15 cellular contexts compared by ENCODE assay signal in genomic region chr20:46361386-46361785, GRCh38. TPM values are rescaled to one million over a fixed set of nuclear protein-coding genes. Genes with fewer than 3 reads are reported as not detected.
A peak's percentile ranks its signal among the peaks of the same experiment; 100 is the strongest.
DNase-seq lines count a peak whose midpoint lies in the region; ATAC-seq, FAIRE-seq and TF ChIP-seq lines count a peak whose summit lies in the region.
"Had no signal": no experiment of that assay in that cellular context is flagged by ENCODE, and none has a peak within 500 bp of the region (broad histone marks: within the 10 kb centered on the region; RNA-seq: fewer than 3 reads in every experiment).

No MANE protein-coding gene starts in this region.

- ATAC-seq in WTC11, result no peak
- no peak for ATAC-seq in HG03045 (IDR thresholded peaks at IDR 0.05; ENCODE audit: unreplicated experiment)
- ATAC-seq: K562 had no signal

- intact Hi-C loops in CD14-positive monocyte (cut with micrococcal nuclease), result loop anchor here in 1 of 2 donors (5.0 kb wide), 1 partner anchor 154 kb away; no protein-coding TSS in a partner anchor

- in situ Hi-C loops in HAP-1 (cut with MboI; ENCODE audit: low sequenced_read_pairs), result no loop called here

- H2AFZ ChIP-seq in neural progenitor cell (replicated peaks), result no peak overlapping the region
- H2AFZ ChIP-seq: PC-9 had no signal

- H3K9me3 Mint-ChIP-seq in CD14-positive monocyte, result peaks cover 0 to 1% (median 0%) of the 10 kb centered on the region in 7 donors
- H3K9me3 Mint-ChIP-seq in WTC11, result no peaks in the 10 kb centered on the region
- no peaks in the 10 kb centered on the region for H3K9me3 Mint-ChIP-seq in neural progenitor cell

- H3K27ac Mint-ChIP-seq in CD14-positive monocyte (peak overlapping the region; percentile 47 to 98 (median 84)), WTC11 (0 out of 2 replicates have a peak overlapping the region, but pooled peaks have one; percentile 0), neural progenitor cell (no peak overlapping the region)

- H3F3A ChIP-seq in neural progenitor cell (ENCODE audit: low read depth), result peaks cover 16% of the 10 kb centered on the region

- peaks cover 20% of the 10 kb centered on the region for H3K79me2 ChIP-seq in neural progenitor cell (ENCODE audit: low read depth)

- peaks cover 71% of the 10 kb centered on the region for H3K4me1 ChIP-seq in effector memory CD4-positive, alpha-beta T cell (ENCODE audit: control insufficient read depth, insufficient read depth, low read length, poor library complexity, severe bottlenecking)
- H3K4me1 ChIP-seq in neural progenitor cell, result peaks cover 4% of the 10 kb centered on the region
- no peaks in the 10 kb centered on the region for H3K4me1 ChIP-seq in HAP-1

- TF ChIP-seq CTCF in CD14-positive monocyte (IDR thresholded peaks at IDR 0.05), result no peak
- TF ChIP-seq CTCF in WTC11 (IDR thresholded peaks at IDR 0.05), result no peak
- TF ChIP-seq CTCF in neural progenitor cell (IDR thresholded peaks at IDR 0.05), result no peak

- H3K4me3 Mint-ChIP-seq in CD14-positive monocyte (peak overlapping the region in 1 of 2 donors; percentile 61), WTC11 (no peak overlapping the region), neural progenitor cell (no peak overlapping the region)

- H3K9me3 ChIP-seq in effector memory CD4-positive, alpha-beta T cell (ENCODE audit: control insufficient read depth, low read length), result no peaks in the 10 kb centered on the region
- H3K9me3 ChIP-seq in neural progenitor cell (ENCODE audit: low read depth), result no peaks in the 10 kb centered on the region
- no peaks in the 10 kb centered on the region for H3K9me3 ChIP-seq in HAP-1

- no peak overlapping the region for H3K9ac ChIP-seq in neural progenitor cell

- peak overlapping the region; percentile 50 for H3K27ac ChIP-seq in effector memory CD4-positive, alpha-beta T cell (ENCODE audit: insufficient read depth, low read length, poor library complexity, severe bottlenecking)
- no peak overlapping the region for H3K27ac ChIP-seq in neural progenitor cell
- H3K27ac ChIP-seq: PC-9 had no signal

- TF ChIP-seq POLR2A in GM12892 (IDR thresholded peaks at IDR 0.05; ENCODE audit: low read depth, low read length), result peak; percentile 50

- CTCF ChIA-PET in WTC11 (lab: Charles Lee), result no interaction called here

- peak; percentile 32 for DNase-seq in CD14-positive monocyte (ENCODE audit: low spot score)
- DNase-seq in GM12892 (ENCODE audit: insufficient read length), result no peak
- DNase-seq in WTC11 (ENCODE audit: low spot score), result no peak
- peak; percentile 42 to 54 (median 45) for DNase-seq in effector memory CD4-positive, alpha-beta T cell
- DNase-seq in neural progenitor cell (ENCODE audit: low spot score), result no peak
- no peak for DNase-seq in HAP-1 (ENCODE audit: low spot score in 2 of 2)
- DNase-seq in NCI-H128 (lab: John Stamatoyannopoulos, UW; ENCODE audit: unreplicated experiment), result no peak
- DNase-seq: amniotic stem cell; HCEC 1CT; NCI-H2171 treated with DMSO at 0.1 percent for 48 hours; PC-9; stimulated activated CD4-positive, alpha-beta T cell treated with anti-CD3 and anti-CD28 coated beads, Interleukin-12 subunit alpha, Interleukin-12 subunit beta, amount 100 ng/mL, for 4 hours had no signal

- POLR2A ChIA-PET in WTC11 (lab: Charles Lee), result no interaction called here

- H3K4me2 ChIP-seq in neural progenitor cell, result no peak overlapping the region

- H3K36me3 Mint-ChIP-seq in CD14-positive monocyte (peaks cover 32 to 41% of the 10 kb centered on the region in 2 donors), WTC11 (peaks cover 6% of the 10 kb centered on the region), neural progenitor cell (peaks cover 10% of the 10 kb centered on the region)

- H3K27me3 Mint-ChIP-seq in CD14-positive monocyte (ENCODE audit: low read depth in 3 of 3) (peaks cover 0 to 7% (median 0%) of the 10 kb centered on the region in 3 donors), WTC11 (ENCODE audit: low read depth) (no peaks in the 10 kb centered on the region), neural progenitor cell (ENCODE audit: insufficient read depth, low read depth) (no peaks in the 10 kb centered on the region)

- H3K36me3 ChIP-seq in effector memory CD4-positive, alpha-beta T cell (ENCODE audit: control insufficient read depth, insufficient read depth, low read length), result peaks cover 13% of the 10 kb centered on the region
- H3K36me3 ChIP-seq in neural progenitor cell (no peaks in the 10 kb centered on the region), HAP-1 (replicated peaks) (peaks cover 7% of the 10 kb centered on the region)

- H3K4me3 ChIP-seq in effector memory CD4-positive, alpha-beta T cell (ENCODE audit: insufficient read depth, low read depth, low read length, poor library complexity, severe bottlenecking), result no peak overlapping the region
- H3K4me3 ChIP-seq in neural progenitor cell (no peak overlapping the region), HAP-1 (no peak overlapping the region)
- H3K4me3 ChIP-seq: K562, PC-9 had no signal

- no peaks in the 10 kb centered on the region for H3K27me3 ChIP-seq in effector memory CD4-positive, alpha-beta T cell (replicated peaks; ENCODE audit: control insufficient read depth, insufficient read depth, low read length, poor library complexity, severe bottlenecking)
- H3K27me3 ChIP-seq in neural progenitor cell, result no peaks in the 10 kb centered on the region
- no peaks in the 10 kb centered on the region for H3K27me3 ChIP-seq in HAP-1 (ENCODE audit: low read depth)

- peaks cover 18% of the 10 kb centered on the region for H4K20me1 ChIP-seq in neural progenitor cell (ENCODE audit: low read depth)

- FAIRE-seq in GM12892 (lab: Jason Lieb, UNC), result no peak
- FAIRE-seq: frontal cortex had no signal

- H3K4me1 Mint-ChIP-seq in CD14-positive monocyte (peaks cover 74% of the 10 kb centered on the region), WTC11 (peaks cover 13% of the 10 kb centered on the region), neural progenitor cell (peaks cover 24% of the 10 kb centered on the region)

TF ChIP-seq in WTC11, 78 proteins besides CTCF, POLR2A, EP300 and RAD21:
- TF ChIP-seq ZNF512 (CRISPR knock-in tag; IDR thresholded peaks at IDR 0.05; ENCODE audit: borderline replicate concordance) (no peak), PREB (CRISPR knock-in tag; IDR thresholded peaks at IDR 0.05; ENCODE audit: borderline replicate concordance) (no peak), JAZF1 (CRISPR knock-in tag; IDR thresholded peaks at IDR 0.05) (no peak), NFATC4 (CRISPR knock-in tag; IDR thresholded peaks at IDR 0.05) (no peak), PRDM15 (CRISPR knock-in tag; IDR thresholded peaks at IDR 0.05) (no peak), FOXK1 (CRISPR knock-in tag; IDR thresholded peaks at IDR 0.05) (no peak)
TF ChIP-seq in WTC11: peak in this region for 0.

RNA-seq across cellular contexts. Expression of gene ELMO2, which starts 45.0 kb away (rescaled TPM):
- 10 to 100 TPM; 35.3 to 42.3 TPM for polyA plus RNA-seq in CD14-positive monocyte
- polyA plus RNA-seq in GM12892 (2012; ENCODE audit: missing spikeins), result 18.1 TPM
- total RNA-seq in WTC11 (2021) (28.4 to 35.5 TPM (median 32.3 TPM) in 3 replicates), neural progenitor cell (ENCODE audit: low replicate concordance) (53.3 and 64.5 TPM in 2 replicates)

RNA-seq across cellular contexts. Expression of gene CDH22, which starts 53.1 kb away (rescaled TPM):
- polyA plus RNA-seq in CD14-positive monocyte, result not detected
- polyA plus RNA-seq in GM12892 (2012; ENCODE audit: missing spikeins), result not detected
- total RNA-seq in WTC11 (2021) (0.13 to 0.16 TPM (median 0.16 TPM) in 3 replicates), neural progenitor cell (ENCODE audit: low replicate concordance) (0.13 and 0.28 TPM in 2 replicates)
- total RNA-seq: PC-9 had no signal

Comparison
In these comparisons a context has a peak if more than half of its experiments do, and no peak if none do; other contexts are left out.
1. DNase-seq: peak in CD14-positive monocyte (single experiment) and effector memory CD4-positive, alpha-beta T cell (3 of 3); none in GM12892 (single experiment), WTC11 (single experiment), neural progenitor cell (single experiment), HAP-1 (0 of 2) and NCI-H128 (single experiment).